ENCODE assay signal across 16 cellular contexts in the genomic region with DNA sequence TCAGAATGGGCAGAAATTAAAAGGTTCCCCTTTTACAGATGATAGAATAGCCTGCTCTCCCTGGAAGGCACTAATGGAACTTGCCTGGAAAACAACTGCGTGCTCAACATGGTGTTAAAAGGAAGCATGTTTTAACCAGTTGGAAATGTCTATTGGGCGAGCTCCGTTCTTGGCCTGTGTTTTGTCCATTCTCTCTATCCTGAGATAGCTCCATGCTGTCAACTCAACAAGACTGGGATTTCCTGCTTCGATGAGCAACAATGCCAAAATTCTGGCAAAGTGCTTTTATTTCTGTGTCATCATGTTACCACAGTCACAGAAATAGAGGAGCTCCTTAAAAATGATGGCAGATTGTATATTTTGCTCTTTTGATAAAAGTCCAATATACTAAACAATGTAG.
DNase-seq lines count a peak whose midpoint lies in the region; ATAC-seq and TF ChIP-seq lines count a peak whose summit lies in the region.
"Had no signal": no experiment of that assay in that cellular context is flagged by ENCODE, and none has a peak within 500 bp of the region (broad histone marks: within the 10 kb centered on the region; RNA-seq: fewer than 3 reads in every experiment).

No MANE protein-coding gene starts in this region.

- H3K9me3 Mint-ChIP-seq in CD4-positive, alpha-beta memory T cell: no peaks in the 10 kb centered on the region
- H3K9me3 Mint-ChIP-seq: activated B cell treated with CpG ODN at 0.5 μM for 24 hours; CD8-positive, alpha-beta T cell; T-cell had no signal

- BruUV-seq in Panc1 (replicated peaks; lab: Mats Ljungman, UMichigan): no TSS peak

- in situ Hi-C loops in G401 (cut with HindIII; ENCODE audit: low sequenced_read_pairs) (no loop called here), Panc1 (cut with HindIII; ENCODE audit: low pct_unique_long_range_greater_than_20kb, low sequenced_read_pairs) (no loop called here)

- H3K9me3 ChIP-seq in Panc1 (ENCODE audit: control insufficient read depth, insufficient read depth, low read depth, low read length) (no peaks in the 10 kb centered on the region), fibroblast of lung (ENCODE audit: control insufficient read depth, insufficient read depth, low read depth, low read length) (no peaks in the 10 kb centered on the region), osteoblast (ENCODE audit: low read depth, low read length) (no peaks in the 10 kb centered on the region)
- no peaks in the 10 kb centered on the region for H3K9me3 ChIP-seq in CD4-positive, alpha-beta memory T cell (ENCODE audit: control insufficient read depth in 1 of 2, low read length in 2 of 2)
- H3K9me3 ChIP-seq: body of pancreas, vagina had no signal

- DNase-seq in G401 (ENCODE audit: low spot score): peak; percentile 13
- DNase-seq in Panc1 (ENCODE audit: low read depth, low spot score): no peak
- peak; percentile 44 to 82 for DNase-seq in fibroblast of lung (ENCODE audit: low read depth in 2 of 2)
- DNase-seq in osteoblast (ENCODE audit: insufficient read length, low spot score, missing footprints): peak; percentile 86
- DNase-seq in NCI-H1436 treated with DMSO at 0.1 percent for 48 hours (lab: John Stamatoyannopoulos, UW): no peak
- no peak for DNase-seq in CD4-positive, alpha-beta memory T cell
- no peak for DNase-seq in CD1c-positive myeloid dendritic cell (ENCODE audit: extremely low spot score)
- DNase-seq: activated B cell treated with CpG ODN at 0.5 μM for 24 hours; body of pancreas; CD8-positive, alpha-beta T cell; NCI-H2081; NCI-H69; posterior cingulate gyrus; stimulated activated naive CD8-positive, alpha-beta T cell treated with anti-CD3 and anti-CD28 coated beads, Interleukin-15, Interleukin-2, amounts not matched to agents 100 U/mL and 50 U/mL, for 24 hours; T-cell had no signal

- no peak for ATAC-seq in Panc1
- ATAC-seq: body of pancreas; CD8-positive, alpha-beta T cell; stimulated activated naive CD8-positive, alpha-beta T cell treated with anti-CD3 and anti-CD28 coated beads, Interleukin-15, Interleukin-2, amounts not matched to agents 100 U/mL and 50 U/mL, for 24 hours; T-cell had no signal

- H3K4me1 Mint-ChIP-seq in CD4-positive, alpha-beta memory T cell: no peaks in the 10 kb centered on the region
- H3K4me1 Mint-ChIP-seq: activated B cell treated with CpG ODN at 0.5 μM for 24 hours, T-cell had no signal

- H3K4me3 Mint-ChIP-seq in CD4-positive, alpha-beta memory T cell: no peak overlapping the region
- H3K4me3 Mint-ChIP-seq: activated B cell treated with CpG ODN at 0.5 μM for 24 hours; CD8-positive, alpha-beta T cell; T-cell had no signal

- H2AFZ ChIP-seq in fibroblast of lung (ENCODE audit: low read length) (peak overlapping the region; percentile 4), osteoblast (ENCODE audit: low read length) (peak overlapping the region; percentile 44)

- no peak overlapping the region for H3K9ac ChIP-seq in fibroblast of lung (ENCODE audit: insufficient read depth, low read length)

- peak overlapping the region; percentile 3 for H3K4me2 ChIP-seq in fibroblast of lung (ENCODE audit: extremely low read depth, insufficient read depth, low read length)
- H3K4me2 ChIP-seq in osteoblast (ENCODE audit: insufficient read depth, low read length): peak overlapping the region; percentile 36

- H3K36me3 ChIP-seq in Panc1 (ENCODE audit: control insufficient read depth, insufficient read depth, low read length) (no peaks in the 10 kb centered on the region), fibroblast of lung (ENCODE audit: control insufficient read depth, insufficient read depth, low read length) (no peaks in the 10 kb centered on the region), osteoblast (ENCODE audit: insufficient read depth, low read length) (no peaks in the 10 kb centered on the region)
- H3K36me3 ChIP-seq in CD4-positive, alpha-beta memory T cell (ENCODE audit: insufficient read depth, low read length): no peaks in the 10 kb centered on the region
- H3K36me3 ChIP-seq: vagina had no signal

- no peak overlapping the region for H3K4me3 ChIP-seq in Panc1 (ENCODE audit: low read depth in 2 of 2, low read length in 2 of 2)
- H3K4me3 ChIP-seq in fibroblast of lung (replicated peaks in 1 of 4; ENCODE audit: control extremely low read depth in 1 of 4, insufficient read depth in 1 of 4, low read depth in 3 of 4, low read length in 4 of 4): no peak overlapping the region
- no peak overlapping the region for H3K4me3 ChIP-seq in osteoblast (ENCODE audit: insufficient read depth, low read length)
- no peak overlapping the region for H3K4me3 ChIP-seq in CD4-positive, alpha-beta memory T cell (ENCODE audit: low read length in 2 of 2)
- H3K4me3 ChIP-seq: body of pancreas, vagina had no signal

- TF ChIP-seq CTCF in Panc1 (IDR thresholded peaks at IDR 0.05): no peak
- TF ChIP-seq CTCF in fibroblast of lung (conservative IDR thresholded peaks at IDR 0.05 in 1 of 2, IDR thresholded peaks at IDR 0.05 in 1 of 2; ENCODE audit: low read depth in 1 of 2, low read length in 2 of 2): no peak
- no peak for TF ChIP-seq CTCF in osteoblast (IDR thresholded peaks at IDR 0.05; ENCODE audit: extremely low read depth, low read depth, low read length)

- H3K4me1 ChIP-seq in Panc1 (ENCODE audit: control insufficient read depth, insufficient read depth, low read length) (peaks cover 18% of the 10 kb centered on the region), fibroblast of lung (ENCODE audit: control insufficient read depth, extremely low read depth, insufficient read depth, low read length) (peaks cover 2% of the 10 kb centered on the region), osteoblast (ENCODE audit: insufficient read depth, low read length) (peaks cover 24% of the 10 kb centered on the region)
- H3K4me1 ChIP-seq in CD4-positive, alpha-beta memory T cell (ENCODE audit: insufficient read depth, low read length): no peaks in the 10 kb centered on the region

- no peaks in the 10 kb centered on the region for H3K36me3 Mint-ChIP-seq in CD4-positive, alpha-beta memory T cell
- H3K36me3 Mint-ChIP-seq: CD8-positive, alpha-beta T cell; T-cell had no signal

- intact Hi-C loops in Panc1 (cut with micrococcal nuclease; ENCODE audit: unreplicated experiment): loop anchor here (10.0 kb wide), 1 partner anchor 193 kb away; no protein-coding TSS in a partner anchor
- intact Hi-C loops in CD4-positive, alpha-beta memory T cell (cut with micrococcal nuclease): no loop called here

- peak overlapping the region; percentile 94 for H3K27ac ChIP-seq in Panc1 (ENCODE audit: low read length)
- H3K27ac ChIP-seq in fibroblast of lung (ENCODE audit: insufficient read depth, low read length): no peak overlapping the region
- peak overlapping the region; percentile 29 for H3K27ac ChIP-seq in osteoblast (ENCODE audit: low read depth, low read length)
- no peak overlapping the region for H3K27ac ChIP-seq in CD4-positive, alpha-beta memory T cell (ENCODE audit: low read depth, low read length)
- H3K27ac ChIP-seq: body of pancreas, vagina had no signal

- H4K20me1 ChIP-seq in fibroblast of lung (ENCODE audit: control insufficient read depth, extremely low read depth, insufficient read depth, low read length): no peaks in the 10 kb centered on the region
- no peaks in the 10 kb centered on the region for H4K20me1 ChIP-seq in osteoblast (ENCODE audit: insufficient read depth, low read length)

- POLR2A ChIA-PET in Panc1 (lab: Charles Lee): no interaction called here
- POLR2A ChIA-PET in CD4-positive, alpha-beta memory T cell (lab: Charles Lee; ENCODE audit: partially characterized antibody): no interaction called here

- no peak overlapping the region for H3K27ac Mint-ChIP-seq in CD4-positive, alpha-beta memory T cell
- H3K27ac Mint-ChIP-seq: activated B cell treated with CpG ODN at 0.5 μM for 24 hours; CD8-positive, alpha-beta T cell; T-cell had no signal

- H3K79me2 ChIP-seq in fibroblast of lung (ENCODE audit: control insufficient read depth, insufficient read depth, low read length): no peaks in the 10 kb centered on the region
- H3K79me2 ChIP-seq in osteoblast (ENCODE audit: insufficient read depth, low read length): no peaks in the 10 kb centered on the region

- H3K27me3 Mint-ChIP-seq in CD4-positive, alpha-beta memory T cell: peaks cover 0 to 1% of the 10 kb centered on the region in 2 donors
- H3K27me3 Mint-ChIP-seq: activated B cell treated with CpG ODN at 0.5 μM for 24 hours had no signal

- CTCF ChIA-PET in Panc1 (lab: Charles Lee): no interaction called here
- CTCF ChIA-PET in CD4-positive, alpha-beta memory T cell (lab: Charles Lee; ENCODE audit: partially characterized antibody): no interaction called here

- H3K27me3 ChIP-seq in Panc1 (ENCODE audit: control insufficient read depth, insufficient read depth, low read length) (no peaks in the 10 kb centered on the region), fibroblast of lung (ENCODE audit: control insufficient read depth, insufficient read depth, low read length) (no peaks in the 10 kb centered on the region), osteoblast (ENCODE audit: insufficient read depth, low read length) (no peaks in the 10 kb centered on the region)
- no peaks in the 10 kb centered on the region for H3K27me3 ChIP-seq in CD4-positive, alpha-beta memory T cell (ENCODE audit: insufficient read depth, low read length)
- H3K27me3 ChIP-seq: body of pancreas, vagina had no signal

Comparison
In these comparisons a context has a peak if more than half of its experiments do, and no peak if none do; other contexts are left out.
1. DNase-seq: peak in G401 (single experiment), fibroblast of lung (2 of 2) and osteoblast (single experiment); none in Panc1 (single experiment), NCI-H1436 treated with DMSO at 0.1 percent for 48 hours (single experiment), CD4-positive, alpha-beta memory T cell (0 of 5) and CD1c-positive myeloid dendritic cell (single experiment).
2. H3K27ac ChIP-seq: peak in Panc1 (single experiment) and osteoblast (single experiment); none in fibroblast of lung (single experiment) and CD4-positive, alpha-beta memory T cell (single experiment).